22 cellular contexts compared by ENCODE assay signal in the genomic region with DNA sequence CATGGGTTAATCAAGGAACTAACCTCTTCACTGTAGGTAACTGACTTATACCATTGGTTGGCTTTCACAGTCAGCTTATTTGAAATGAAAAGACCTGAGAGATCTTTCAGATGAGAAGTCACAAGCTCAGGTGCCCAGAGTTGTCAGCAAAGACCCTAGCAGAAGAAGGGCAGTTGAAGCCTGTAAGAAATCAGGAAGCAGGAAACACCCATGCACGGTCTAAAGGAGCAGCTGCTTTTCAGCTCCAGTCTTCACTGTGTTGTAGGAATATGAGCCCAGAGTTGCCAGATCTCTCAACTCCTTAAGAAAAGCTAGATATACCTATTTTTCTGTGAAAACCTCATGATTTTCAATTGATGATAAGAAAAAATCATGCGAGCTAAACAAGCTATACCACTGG.
DNase-seq lines count a peak whose midpoint lies in the region; ATAC-seq and TF ChIP-seq lines count a peak whose summit lies in the region.
"Had no signal": no experiment of that assay in that cellular context is flagged by ENCODE, and none has a peak within 500 bp of the region (broad histone marks: within the 10 kb centered on the region; RNA-seq: fewer than 3 reads in every experiment).

No MANE protein-coding gene starts in this region.

- H3K9ac ChIP-seq in SU-DHL-6 (ENCODE audit: low read length) (peak overlapping the region; percentile 44), colonic mucosa (ENCODE audit: low read depth in 2 of 2, low read length in 2 of 2) (no peak overlapping the region)

- H3K9me3 ChIP-seq in CD4-positive, alpha-beta memory T cell (ENCODE audit: control insufficient read depth in 1 of 2, low read length in 2 of 2) = no peaks in the 10 kb centered on the region
- H3K9me3 ChIP-seq in SU-DHL-6 (ENCODE audit: insufficient read depth, low read length) = no peaks in the 10 kb centered on the region
- H3K9me3 ChIP-seq in colonic mucosa = no peaks in the 10 kb centered on the region
- H3K9me3 ChIP-seq: tibial nerve had no signal

- H3K4me3 ChIP-seq in CD4-positive, alpha-beta memory T cell (ENCODE audit: low read length in 2 of 2) = no peak overlapping the region
- H3K4me3 ChIP-seq in SU-DHL-6 (ENCODE audit: insufficient read depth, low read length, poor library complexity, severe bottlenecking) (no peak overlapping the region), colonic mucosa (no peak overlapping the region)
- H3K4me3 ChIP-seq: tibial nerve had no signal

- H3K27me3 ChIP-seq in CD4-positive, alpha-beta memory T cell (ENCODE audit: insufficient read depth, low read length) = no peaks in the 10 kb centered on the region
- no peaks in the 10 kb centered on the region for H3K27me3 ChIP-seq in SU-DHL-6 (ENCODE audit: low read length)
- H3K27me3 ChIP-seq in colonic mucosa = no peaks in the 10 kb centered on the region
- H3K27me3 ChIP-seq: tibial nerve had no signal

- peak overlapping the region; percentile 85 for H3K27ac Mint-ChIP-seq in activated CD4-positive, alpha-beta memory T cell treated with anti-CD3 and anti-CD28 coated beads for 36 hours
- H3K27ac Mint-ChIP-seq in activated CD4-positive, alpha-beta memory T cell treated with anti-CD3 and anti-CD28 coated beads, Interleukin-2, amount 10 ng/mL, durations not matched to agents 7 days and 5 days = no peak overlapping the region
- peak overlapping the region; percentile 24 to 71 (median 62) for H3K27ac Mint-ChIP-seq in CD4-positive, alpha-beta memory T cell
- H3K27ac Mint-ChIP-seq in nephron progenitor cell = peak overlapping the region; percentile 48
- H3K27ac Mint-ChIP-seq: activated T-helper 2 cell treated with anti-CD3 and anti-CD28 coated beads, Interferon-gamma antibody, Interleukin-2, Interleukin-4, amounts not matched to agents 10 μg/mL and 5 μg/mL and 100 μg/mL, durations not matched to agents 14 hours and 24 hours and 36 hours; endodermal cell; stimulated activated naive CD8-positive, alpha-beta T cell treated with anti-CD3 and anti-CD28 coated beads, Interleukin-15, amount 100 ng/mL, for 72 hours had no signal

- no peaks in the 10 kb centered on the region for H3K9me3 Mint-ChIP-seq in activated CD4-positive, alpha-beta memory T cell treated with anti-CD3 and anti-CD28 coated beads for 36 hours
- H3K9me3 Mint-ChIP-seq in activated CD4-positive, alpha-beta memory T cell treated with anti-CD3 and anti-CD28 coated beads, Interleukin-2, amount 10 ng/mL, durations not matched to agents 7 days and 5 days = no peaks in the 10 kb centered on the region
- no peaks in the 10 kb centered on the region for H3K9me3 Mint-ChIP-seq in CD4-positive, alpha-beta memory T cell
- H3K9me3 Mint-ChIP-seq in nephron progenitor cell = no peaks in the 10 kb centered on the region
- H3K9me3 Mint-ChIP-seq: activated T-helper 2 cell treated with anti-CD3 and anti-CD28 coated beads, Interferon-gamma antibody, Interleukin-2, Interleukin-4, amounts not matched to agents 10 μg/mL and 5 μg/mL and 100 μg/mL, durations not matched to agents 14 hours and 24 hours and 36 hours; endodermal cell; stimulated activated naive CD8-positive, alpha-beta T cell treated with anti-CD3 and anti-CD28 coated beads, Interleukin-15, amount 100 ng/mL, for 72 hours had no signal

- no peaks in the 10 kb centered on the region for H3K27me3 Mint-ChIP-seq in activated CD4-positive, alpha-beta memory T cell treated with anti-CD3 and anti-CD28 coated beads for 36 hours
- no peaks in the 10 kb centered on the region for H3K27me3 Mint-ChIP-seq in activated CD4-positive, alpha-beta memory T cell treated with anti-CD3 and anti-CD28 coated beads, Interleukin-2, amount 10 ng/mL, durations not matched to agents 7 days and 5 days
- H3K27me3 Mint-ChIP-seq in CD4-positive, alpha-beta memory T cell = no peaks in the 10 kb centered on the region
- no peaks in the 10 kb centered on the region for H3K27me3 Mint-ChIP-seq in nephron progenitor cell (ENCODE audit: low read depth, poor library complexity)
- H3K27me3 Mint-ChIP-seq: stimulated activated naive CD8-positive, alpha-beta T cell treated with anti-CD3 and anti-CD28 coated beads, Interleukin-15, amount 100 ng/mL, for 72 hours had no signal

- no peak for ATAC-seq in HG03378 (IDR thresholded peaks at IDR 0.05; ENCODE audit: unreplicated experiment)
- ATAC-seq: stimulated activated naive CD8-positive, alpha-beta T cell treated with anti-CD3 and anti-CD28 coated beads, Interleukin-15, amount 100 ng/mL, for 72 hours had no signal

- H3F3A ChIP-seq in SU-DHL-6 (ENCODE audit: insufficient read depth) = peaks cover 50% of the 10 kb centered on the region

- DNase-seq in activated CD4-positive, alpha-beta memory T cell treated with anti-CD3 and anti-CD28 coated beads for 36 hours = no peak
- no peak for DNase-seq in activated CD4-positive, alpha-beta memory T cell treated with anti-CD3 and anti-CD28 coated beads, Interleukin-2, amount 10 ng/mL, durations not matched to agents 7 days and 5 days
- no peak for DNase-seq in CD4-positive, alpha-beta memory T cell
- DNase-seq in nephron progenitor cell (no peak), NCI-H748 treated with DMSO at 0.1 percent for 48 hours (lab: John Stamatoyannopoulos, UW) (no peak), colonic mucosa (no peak)
- DNase-seq: activated CD8-positive, alpha-beta memory T cell treated with anti-CD3 and anti-CD28 coated beads for 24 hours; amniotic stem cell; cortex of kidney; endodermal cell; GDM1; GOT3; mammary epithelial cell; NCI-H2107; NCI-H510A; retina; stimulated activated CD4-positive, alpha-beta T cell treated with anti-CD3 and anti-CD28 coated beads, Interleukin-2, amount 100 ng/mL, for 48 hours; stimulated activated naive CD8-positive, alpha-beta T cell treated with anti-CD3 and anti-CD28 coated beads, Interleukin-15, amount 100 ng/mL, for 72 hours had no signal

- peaks cover 84% of the 10 kb centered on the region for H3K4me1 Mint-ChIP-seq in activated CD4-positive, alpha-beta memory T cell treated with anti-CD3 and anti-CD28 coated beads for 36 hours (ENCODE audit: low read depth)
- H3K4me1 Mint-ChIP-seq in activated CD4-positive, alpha-beta memory T cell treated with anti-CD3 and anti-CD28 coated beads, Interleukin-2, amount 10 ng/mL, durations not matched to agents 7 days and 5 days = peaks cover 69% of the 10 kb centered on the region
- H3K4me1 Mint-ChIP-seq in CD4-positive, alpha-beta memory T cell = peaks cover 53 to 79% (median 67%) of the 10 kb centered on the region in 4 donors
- peaks cover 13% of the 10 kb centered on the region for H3K4me1 Mint-ChIP-seq in nephron progenitor cell

- peaks cover 43% of the 10 kb centered on the region for H3K79me2 ChIP-seq in SU-DHL-6 (ENCODE audit: insufficient read depth, low read length)

- no peak overlapping the region for H2AFZ ChIP-seq in SU-DHL-6 (ENCODE audit: low read depth, low read length, severe bottlenecking)

- no peaks in the 10 kb centered on the region for H3K9me2 ChIP-seq in SU-DHL-6 (replicated peaks; ENCODE audit: insufficient read depth, low read length)

- peak overlapping the region; percentile 42 for H3K4me2 ChIP-seq in SU-DHL-6 (ENCODE audit: low read depth, low read length, poor library complexity, severe bottlenecking)

- no peak overlapping the region for H3K27ac ChIP-seq in CD4-positive, alpha-beta memory T cell (ENCODE audit: low read depth, low read length)
- H3K27ac ChIP-seq in SU-DHL-6 (ENCODE audit: low read depth, low read length) (peak overlapping the region; percentile 96), colonic mucosa (no peak overlapping the region)
- H3K27ac ChIP-seq: tibial nerve had no signal

- intact Hi-C loops in activated CD4-positive, alpha-beta memory T cell treated with anti-CD3 and anti-CD28 coated beads for 36 hours (cut with micrococcal nuclease) = no loop called here
- intact Hi-C loops in CD4-positive, alpha-beta memory T cell (cut with micrococcal nuclease) = no loop called here
- intact Hi-C loops in colonic mucosa (cut with DNase I) = no loop called here

- H3K36me3 Mint-ChIP-seq in activated CD4-positive, alpha-beta memory T cell treated with anti-CD3 and anti-CD28 coated beads for 36 hours = peaks cover 28% of the 10 kb centered on the region
- peaks cover 55% of the 10 kb centered on the region for H3K36me3 Mint-ChIP-seq in activated CD4-positive, alpha-beta memory T cell treated with anti-CD3 and anti-CD28 coated beads, Interleukin-2, amount 10 ng/mL, durations not matched to agents 7 days and 5 days (ENCODE audit: low read depth)
- peaks cover 10 to 16% of the 10 kb centered on the region in 2 donors for H3K36me3 Mint-ChIP-seq in CD4-positive, alpha-beta memory T cell
- peaks cover 16% of the 10 kb centered on the region for H3K36me3 Mint-ChIP-seq in nephron progenitor cell (ENCODE audit: low read depth)

- POLR2A ChIA-PET in activated CD4-positive, alpha-beta memory T cell treated with anti-CD3 and anti-CD28 coated beads for 36 hours (lab: Charles Lee) = interaction anchor here (0.8 to 1.6 kb wide), 2 partner anchors 12 to 88 kb away, joined by 3 read pairs; no protein-coding TSS in a partner anchor
- POLR2A ChIA-PET in activated CD4-positive, alpha-beta memory T cell treated with anti-CD3 and anti-CD28 coated beads, Interleukin-2, amount 10 ng/mL, durations not matched to agents 7 days and 5 days (lab: Charles Lee) = interaction anchor here (0.7 to 1.4 kb wide), 6 partner anchors 11 to 129 kb away, joined by 3 to 7 read pairs (median 4); no protein-coding TSS in a partner anchor
- POLR2A ChIA-PET in CD4-positive, alpha-beta memory T cell (lab: Charles Lee; ENCODE audit: partially characterized antibody) = interaction anchor here (0.8 to 2.1 kb wide), 3 partner anchors 12 to 132 kb away, joined by 3 to 9 read pairs (median 4); partner anchors contain the start of gene ARID5B

- TF ChIP-seq CTCF in SU-DHL-6 (IDR thresholded peaks at IDR 0.05; ENCODE audit: insufficient read depth, low read length, poor library complexity, severe bottlenecking) (no peak), nephron progenitor cell (IDR thresholded peaks at IDR 0.05) (no peak), colonic mucosa (IDR thresholded peaks at IDR 0.05) (no peak)

- no peaks in the 10 kb centered on the region for H4K20me1 ChIP-seq in SU-DHL-6 (ENCODE audit: low read depth, low read length)

- no peaks in the 10 kb centered on the region for H3K36me3 ChIP-seq in CD4-positive, alpha-beta memory T cell (ENCODE audit: insufficient read depth, low read length)
- H3K36me3 ChIP-seq in SU-DHL-6 (ENCODE audit: low read length) (no peaks in the 10 kb centered on the region), colonic mucosa (no peaks in the 10 kb centered on the region)
- H3K36me3 ChIP-seq: tibial nerve had no signal

- peaks cover 60% of the 10 kb centered on the region for H3K4me1 ChIP-seq in CD4-positive, alpha-beta memory T cell (ENCODE audit: insufficient read depth, low read length)
- no peaks in the 10 kb centered on the region for H3K4me1 ChIP-seq in colonic mucosa

- CTCF ChIA-PET in activated CD4-positive, alpha-beta memory T cell treated with anti-CD3 and anti-CD28 coated beads for 36 hours (lab: Charles Lee) = interaction anchor here (0.6 to 4.6 kb wide), 4 partner anchors 8 to 214 kb away, joined by 3 to 27 read pairs (median 4); no protein-coding TSS in a partner anchor
- CTCF ChIA-PET in activated CD4-positive, alpha-beta memory T cell treated with anti-CD3 and anti-CD28 coated beads, Interleukin-2, amount 10 ng/mL, durations not matched to agents 7 days and 5 days (lab: Charles Lee) = interaction anchor here (1.1 kb wide), 1 partner anchor 38 kb away, joined by 3 read pairs; no protein-coding TSS in a partner anchor
- CTCF ChIA-PET in CD4-positive, alpha-beta memory T cell (lab: Charles Lee; ENCODE audit: partially characterized antibody) = interaction anchor here (1.0 to 3.0 kb wide), 5 partner anchors 8 to 135 kb away, joined by 3 to 12 read pairs (median 4); no protein-coding TSS in a partner anchor

- no peak overlapping the region for H3K4me3 Mint-ChIP-seq in activated CD4-positive, alpha-beta memory T cell treated with anti-CD3 and anti-CD28 coated beads for 36 hours
- H3K4me3 Mint-ChIP-seq in activated CD4-positive, alpha-beta memory T cell treated with anti-CD3 and anti-CD28 coated beads, Interleukin-2, amount 10 ng/mL, durations not matched to agents 7 days and 5 days = no peak overlapping the region
- H3K4me3 Mint-ChIP-seq in CD4-positive, alpha-beta memory T cell = peak overlapping the region in 1 of 8 donors; percentile 24
- no peak overlapping the region for H3K4me3 Mint-ChIP-seq in nephron progenitor cell
- H3K4me3 Mint-ChIP-seq: endodermal cell; stimulated activated naive CD8-positive, alpha-beta T cell treated with anti-CD3 and anti-CD28 coated beads, Interleukin-15, amount 100 ng/mL, for 72 hours had no signal
